2 cellular contexts compared by ENCODE assay signal in genomic region chr7:1095621-1096155, GRCh38.
TF ChIP-seq lines count a peak whose summit lies in the region.

No MANE protein-coding gene starts in this region.

TF ChIP-seq in GM23338, 12 proteins besides CTCF, POLR2A, EP300 and RAD21:
- no peak for TF ChIP-seq ZNF331 (CRISPR knock-in tag; IDR thresholded peaks at IDR 0.05; ENCODE audit: low read depth)
- TF ChIP-seq REST (IDR thresholded peaks at IDR 0.05; ENCODE audit: unreplicated experiment) = no peak
- no peak for TF ChIP-seq CREB1 (CRISPR knock-in tag; IDR thresholded peaks at IDR 0.05; ENCODE audit: low read depth)
- TF ChIP-seq STAT1 (IDR thresholded peaks at IDR 0.05; ENCODE audit: unreplicated experiment) = no peak
- TF ChIP-seq EZH2phosphoT487 (IDR thresholded peaks at IDR 0.05; ENCODE audit: unreplicated experiment) = no peak
- TF ChIP-seq POLR2AphosphoS5 (IDR thresholded peaks at IDR 0.05; ENCODE audit: low read depth) = no peak
- no peak for TF ChIP-seq ZNF114 (CRISPR knock-in tag; IDR thresholded peaks at IDR 0.05)
- TF ChIP-seq JUNB (IDR thresholded peaks at IDR 0.05; ENCODE audit: unreplicated experiment) = no peak
- no peak for TF ChIP-seq ETS1 (IDR thresholded peaks at IDR 0.05)

TF ChIP-seq in H1, 55 proteins besides CTCF, POLR2A, EP300 and RAD21:
- TF ChIP-seq CBX5 (IDR thresholded peaks at IDR 0.05; ENCODE audit: low read depth, low read length) (no peak), E2F6 (IDR thresholded peaks at IDR 0.05) (no peak), ASH2L (IDR thresholded peaks at IDR 0.05; ENCODE audit: low read length) (no peak), CREB1 (IDR thresholded peaks at IDR 0.05) (no peak), YY1 (IDR thresholded peaks at IDR 0.05; ENCODE audit: low read depth, low read length) (no peak)
